ENCODE assay signal across 9 cellular contexts in genomic region chr2:119011162-119011909, GRCh38.
DNase-seq lines count a peak whose midpoint lies in the region; ATAC-seq and TF ChIP-seq lines count a peak whose summit lies in the region.
"Had no signal": no experiment of that assay in that cellular context is flagged by ENCODE, and none has a peak within 500 bp of the region (broad histone marks: within the 10 kb centered on the region; RNA-seq: fewer than 3 reads in every experiment).

No MANE protein-coding gene starts in this region.

- peaks cover 24% of the 10 kb centered on the region for H3K27me3 ChIP-seq in HUES48 (ENCODE audit: control insufficient read depth, insufficient read depth, low read length)
- peaks cover 44% of the 10 kb centered on the region for H3K27me3 ChIP-seq in cardiac muscle cell
- peaks cover 3% of the 10 kb centered on the region for H3K27me3 ChIP-seq in prostate gland (replicated peaks; ENCODE audit: insufficient read depth)

- DNase-seq in NCI-H2081 (lab: John Stamatoyannopoulos, UW) (peak; percentile 41 to 55), NCI-H2081 treated with DMSO at 0.1 percent for 48 hours (lab: John Stamatoyannopoulos, UW) (no peak), cardiac muscle cell (ENCODE audit: low read depth in 1 of 2, low spot score in 1 of 2) (peak; percentile 62 to 84), prostate gland (ENCODE audit: low spot score) (peak; percentile 22)

- H3K4me1 ChIP-seq in HUES48 (ENCODE audit: control insufficient read depth, insufficient read depth, low read length) (no peaks in the 10 kb centered on the region), cardiac muscle cell (ENCODE audit: low read depth) (no peaks in the 10 kb centered on the region), prostate gland (replicated peaks) (no peaks in the 10 kb centered on the region)

- H3K4me3 ChIP-seq in HUES48 (ENCODE audit: low read depth, low read length) (peak overlapping the region; percentile 40; the same call in 1 of the 2 replicates), cardiac muscle cell (no peak overlapping the region), prostate gland (no peak overlapping the region)

- TF ChIP-seq CTCF in VCaP (conservative IDR thresholded peaks at IDR 0.05), result peak; percentile 82
- TF ChIP-seq CTCF in cardiac muscle cell (IDR thresholded peaks at IDR 0.05; ENCODE audit: low read depth, low read length), result peak; percentile 61
- peak in 3 of 4 experiments; percentile 37 to 64 (median 61) for TF ChIP-seq CTCF in prostate gland (IDR thresholded peaks at IDR 0.05)

- no peak overlapping the region for H3K27ac ChIP-seq in HUES48 (ENCODE audit: low read depth, low read length)
- H3K27ac ChIP-seq in VCaP, result no peak overlapping the region
- H3K27ac ChIP-seq in cardiac muscle cell, result no peak overlapping the region
- no peak overlapping the region for H3K27ac ChIP-seq in prostate gland

- intact Hi-C loops in prostate gland (cut with DNase I), result loop anchor here (2.0 to 10.0 kb wide), 3 partner anchors 253 to 653 kb away; no protein-coding TSS in a partner anchor

- H3K9ac ChIP-seq in HUES48 (ENCODE audit: low read depth, low read length), result no peak overlapping the region

- H3K9me3 ChIP-seq in HUES48 (ENCODE audit: control insufficient read depth, insufficient read depth, low read length) (peaks cover 6% of the 10 kb centered on the region), cardiac muscle cell (ENCODE audit: low read depth) (no peaks in the 10 kb centered on the region), prostate gland (no peaks in the 10 kb centered on the region)

- H3K36me3 ChIP-seq in HUES48 (ENCODE audit: control insufficient read depth, insufficient read depth, low read length), result no peaks in the 10 kb centered on the region
- H3K36me3 ChIP-seq in cardiac muscle cell, result no peaks in the 10 kb centered on the region
- no peaks in the 10 kb centered on the region for H3K36me3 ChIP-seq in prostate gland

- ATAC-seq in GM21717 (IDR thresholded peaks at IDR 0.05; ENCODE audit: unreplicated experiment) (no peak), GM19324 (IDR thresholded peaks at IDR 0.05; ENCODE audit: low FRiP score, unreplicated experiment) (no peak)
- ATAC-seq: CD8-positive, alpha-beta T cell had no signal

- TF ChIP-seq POLR2A in prostate gland (IDR thresholded peaks at IDR 0.05), result no peak

- WGBS in prostate gland, result 10% methylated on average over 37 of the region's 38 CpGs
